In the genomic region with DNA sequence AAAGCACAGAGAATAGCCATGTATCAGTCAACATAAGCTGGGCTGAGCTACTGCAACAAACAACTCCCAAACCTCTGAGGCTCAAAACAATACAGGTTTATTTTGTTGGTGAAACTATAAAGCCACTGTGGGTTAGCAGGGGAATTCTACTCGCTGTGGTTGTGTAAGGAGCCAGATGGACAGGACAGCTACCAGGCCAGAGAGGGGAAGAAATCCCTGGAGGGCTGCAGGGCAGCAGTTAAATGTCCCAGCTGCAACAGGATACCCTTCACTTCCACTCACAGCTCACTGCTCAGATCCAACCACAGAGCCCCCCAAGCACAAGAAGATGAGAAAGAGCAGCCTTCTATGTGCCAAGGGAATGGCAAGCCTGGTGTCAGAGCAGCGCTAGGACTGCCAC, we compare ENCODE assay signal across 18 cellular contexts.
DNase-seq lines count a peak whose midpoint lies in the region; ATAC-seq and TF ChIP-seq lines count a peak whose summit lies in the region.
"Had no signal": no experiment of that assay in that cellular context is flagged by ENCODE, and none has a peak within 500 bp of the region (broad histone marks: within the 10 kb centered on the region; RNA-seq: fewer than 3 reads in every experiment).

No MANE protein-coding gene starts in this region.

- H3K27ac Mint-ChIP-seq in neural progenitor cell = no peak overlapping the region
- H3K27ac Mint-ChIP-seq in effector memory CD8-positive, alpha-beta T cell = no peak overlapping the region
- H3K27ac Mint-ChIP-seq: B cell; CD4-positive, alpha-beta T cell; H9 had no signal

- H3K4me3 Mint-ChIP-seq in neural progenitor cell = no peak overlapping the region
- H3K4me3 Mint-ChIP-seq in effector memory CD8-positive, alpha-beta T cell = no peak overlapping the region
- H3K4me3 Mint-ChIP-seq: B cell; CD4-positive, alpha-beta T cell; H9 had no signal

- no peaks in the 10 kb centered on the region for H3K36me3 ChIP-seq in neural progenitor cell

- DNase-seq in cardiac septum (ENCODE audit: low spot score) (peak; percentile 19), left cardiac atrium (no peak), ecto neural progenitor cell (ENCODE audit: low spot score) (peak; percentile 38), neural progenitor cell (ENCODE audit: low spot score) (no peak), ureter (ENCODE audit: low spot score) (peak; percentile 24)
- DNase-seq in effector memory CD8-positive, alpha-beta T cell = no peak
- DNase-seq: Caco-2; CD4-positive, alpha-beta T cell; DMS79 treated with DMSO at 0.1 percent for 48 hours; GF-D8; GOT3; H9; IMR-90 had no signal

- H3K9me3 Mint-ChIP-seq in neural progenitor cell = peaks cover 2% of the 10 kb centered on the region
- no peaks in the 10 kb centered on the region for H3K9me3 Mint-ChIP-seq in effector memory CD8-positive, alpha-beta T cell
- H3K9me3 Mint-ChIP-seq: CD4-positive, alpha-beta T cell; H9 had no signal

- H3K27ac ChIP-seq in neural progenitor cell = no peak overlapping the region
- H3K27ac ChIP-seq: C4-2B had no signal

- H3K9ac ChIP-seq in neural progenitor cell = no peak overlapping the region

- no peaks in the 10 kb centered on the region for H3K36me3 Mint-ChIP-seq in neural progenitor cell
- H3K36me3 Mint-ChIP-seq in effector memory CD8-positive, alpha-beta T cell (ENCODE audit: insufficient read depth) = no peaks in the 10 kb centered on the region

- peaks cover 10% of the 10 kb centered on the region for H3K4me1 Mint-ChIP-seq in neural progenitor cell
- no peaks in the 10 kb centered on the region for H3K4me1 Mint-ChIP-seq in effector memory CD8-positive, alpha-beta T cell (ENCODE audit: low read depth in 2 of 2)
- H3K4me1 Mint-ChIP-seq: B cell had no signal

- peaks cover 4% of the 10 kb centered on the region for H3K27me3 Mint-ChIP-seq in neural progenitor cell (ENCODE audit: insufficient read depth, low read depth)
- H3K27me3 Mint-ChIP-seq in effector memory CD8-positive, alpha-beta T cell = peaks cover 0 to under 1% of the 10 kb centered on the region in 2 donors
- H3K27me3 Mint-ChIP-seq: B cell; CD4-positive, alpha-beta T cell had no signal

- peaks cover 13% of the 10 kb centered on the region for H3K4me1 ChIP-seq in neural progenitor cell
- H3K4me1 ChIP-seq: Caco-2 had no signal

- TF ChIP-seq CTCF in neural progenitor cell (IDR thresholded peaks at IDR 0.05) = no peak

- no peak for ATAC-seq in left cardiac atrium
- no peak for ATAC-seq in effector memory CD8-positive, alpha-beta T cell (replicated peaks)
- ATAC-seq in GM21576 (IDR thresholded peaks at IDR 0.05; ENCODE audit: unreplicated experiment) = no peak
- no peak for ATAC-seq in HG03095 (IDR thresholded peaks at IDR 0.05; ENCODE audit: unreplicated experiment)
- ATAC-seq: K562 had no signal

- no peak overlapping the region for H3K4me3 ChIP-seq in neural progenitor cell
- H3K4me3 ChIP-seq: K562 had no signal

- no peaks in the 10 kb centered on the region for H3K9me3 ChIP-seq in neural progenitor cell (ENCODE audit: low read depth)
- H3K9me3 ChIP-seq: Caco-2 had no signal

- H3K79me2 ChIP-seq in neural progenitor cell (ENCODE audit: low read depth) = no peaks in the 10 kb centered on the region

- intact Hi-C loops in cardiac septum (cut with DNase I) = no loop called here
- intact Hi-C loops in left cardiac atrium (cut with DNase I) = no loop called here

- H3F3A ChIP-seq in neural progenitor cell (ENCODE audit: low read depth) = no peaks in the 10 kb centered on the region

- peak overlapping the region; percentile 26 for H2AFZ ChIP-seq in neural progenitor cell (replicated peaks)

- H3K27me3 ChIP-seq in neural progenitor cell = no peaks in the 10 kb centered on the region

- no peaks in the 10 kb centered on the region for H4K20me1 ChIP-seq in neural progenitor cell (ENCODE audit: low read depth)

- H3K4me2 ChIP-seq in neural progenitor cell = no peak overlapping the region

Comparison
In these comparisons a context has a peak if more than half of its experiments do, and no peak if none do; other contexts are left out.
1. DNase-seq: peak in cardiac septum (single experiment), ecto neural progenitor cell (single experiment) and ureter (single experiment); none in left cardiac atrium (single experiment), neural progenitor cell (single experiment) and effector memory CD8-positive, alpha-beta T cell (0 of 3).